22 cellular contexts compared by ENCODE assay signal in the genomic region with DNA sequence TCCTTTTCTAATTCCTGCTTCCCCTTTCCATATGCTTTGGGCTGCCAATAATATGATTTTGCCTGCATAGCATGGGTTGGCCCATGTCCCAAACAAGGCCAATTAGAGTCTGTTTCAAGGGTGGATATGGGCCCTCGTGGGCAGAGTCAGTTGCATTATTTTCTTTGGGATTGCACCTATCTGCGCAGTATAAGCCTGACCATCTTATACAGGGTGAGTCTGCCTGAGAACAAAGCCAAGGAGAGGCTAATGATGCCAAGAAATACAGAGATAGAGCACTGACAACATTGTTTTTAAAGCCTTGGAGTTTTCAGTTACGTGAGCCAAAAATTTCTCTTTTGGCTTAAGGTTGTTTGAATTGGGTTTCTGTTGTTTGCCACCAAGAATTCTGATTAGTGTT. TPM values are rescaled to one million over a fixed set of nuclear protein-coding genes. Genes with fewer than 3 reads are reported as not detected.
"Had no signal": no experiment of that assay in that cellular context is flagged by ENCODE, and none has a peak within 500 bp of the region (broad histone marks: within the 10 kb centered on the region; RNA-seq: fewer than 3 reads in every experiment).

No MANE protein-coding gene starts in this region.

- H3K27ac ChIP-seq: ascending aorta, gastroesophageal sphincter, heart right ventricle, lower lobe of right lung, parathyroid adenoma, skin epidermis had no signal

- DNase-seq: activated CD4-positive, alpha-beta T cell treated with anti-CD3 and anti-CD28 coated beads, Interleukin-2, amount 50 U/mL, for 1 hour; activated naive CD4-positive, alpha-beta T cell; activated T-cell treated with anti-CD3 and anti-CD28 coated beads for 4 hours; cortex of kidney; effector memory CD4-positive, alpha-beta T cell; heart right ventricle; lower lobe of right lung; midbrain; retina; stimulated activated CD4-positive, alpha-beta T cell treated with anti-CD3 and anti-CD28 coated beads, Interleukin-15, amount 100 ng/mL, for 24 hours; stimulated activated CD4-positive, alpha-beta T cell treated with anti-CD3 and anti-CD28 coated beads, Interleukin-4, amount 100 ng/mL, for 1 hour; stimulated activated naive B cell treated with anti-CD40 and anti-IgM and Interleukin-4, amounts not matched to agents 10 μg/mL and 1 μg/mL and 100 μg/mL, for 72 hours; trophoblast cell had no signal

- H2AFZ ChIP-seq: parathyroid adenoma had no signal

- H3K27me3 ChIP-seq: ascending aorta, gastroesophageal sphincter, heart right ventricle had no signal

- H3K9me3 Mint-ChIP-seq: central memory CD8-positive, alpha-beta T cell; T-helper 2 cell treated with Interferon-gamma antibody and Interleukin-4, amounts not matched to agents 5 μg/mL and 100 μg/mL, for 36 hours had no signal

- ATAC-seq: activated CD4-positive, CD25-positive, alpha-beta regulatory T cell treated with anti-CD3 and anti-CD28 coated beads, Interleukin-2, amount 50 U/mL, for 24 hours; gastroesophageal sphincter; lower lobe of right lung; stimulated activated naive B cell treated with anti-CD40 and anti-IgM and Interleukin-4, amounts not matched to agents 10 μg/mL and 1 μg/mL and 100 μg/mL, for 72 hours had no signal

- H3K27ac Mint-ChIP-seq: stimulated activated naive B cell treated with anti-CD40 and anti-IgM and Interleukin-4, amounts not matched to agents 10 μg/mL and 1 μg/mL and 100 μg/mL, for 72 hours; T-helper 2 cell treated with Interferon-gamma antibody and Interleukin-4, amounts not matched to agents 5 μg/mL and 100 μg/mL, for 36 hours had no signal

- H3K79me2 ChIP-seq: parathyroid adenoma had no signal

- H3K36me3 ChIP-seq: ascending aorta, gastroesophageal sphincter, heart right ventricle, lower lobe of right lung had no signal

- H3K4me3 Mint-ChIP-seq: central memory CD8-positive, alpha-beta T cell; stimulated activated naive B cell treated with anti-CD40 and anti-IgM and Interleukin-4, amounts not matched to agents 10 μg/mL and 1 μg/mL and 100 μg/mL, for 72 hours; T-helper 2 cell treated with Interferon-gamma antibody and Interleukin-4, amounts not matched to agents 5 μg/mL and 100 μg/mL, for 36 hours had no signal

- H3K4me1 Mint-ChIP-seq: central memory CD8-positive, alpha-beta T cell had no signal

- H3K9ac ChIP-seq: parathyroid adenoma had no signal

- H3K36me3 Mint-ChIP-seq: stimulated activated naive B cell treated with anti-CD40 and anti-IgM and Interleukin-4, amounts not matched to agents 10 μg/mL and 1 μg/mL and 100 μg/mL, for 72 hours had no signal

- H3K9me3 ChIP-seq: ascending aorta, gastroesophageal sphincter, lower lobe of right lung had no signal

- H3K4me3 ChIP-seq: ascending aorta, gastroesophageal sphincter, heart right ventricle, lower lobe of right lung, skin epidermis had no signal

RNA-seq across cellular contexts. Expression of a gene that starts 18.6 kb away (rescaled TPM):
- total RNA-seq: activated CD8-positive, alpha-beta memory T cell treated with anti-CD3 and anti-CD28 coated beads for 36 hours; ascending aorta; fibroblast of lung; gastroesophageal sphincter; lower lobe of right lung had no signal
- polyA plus RNA-seq: fibroblast of lung had no signal
